Comparison of ENCODE assay signal across 1 cellular context in the genomic region with DNA sequence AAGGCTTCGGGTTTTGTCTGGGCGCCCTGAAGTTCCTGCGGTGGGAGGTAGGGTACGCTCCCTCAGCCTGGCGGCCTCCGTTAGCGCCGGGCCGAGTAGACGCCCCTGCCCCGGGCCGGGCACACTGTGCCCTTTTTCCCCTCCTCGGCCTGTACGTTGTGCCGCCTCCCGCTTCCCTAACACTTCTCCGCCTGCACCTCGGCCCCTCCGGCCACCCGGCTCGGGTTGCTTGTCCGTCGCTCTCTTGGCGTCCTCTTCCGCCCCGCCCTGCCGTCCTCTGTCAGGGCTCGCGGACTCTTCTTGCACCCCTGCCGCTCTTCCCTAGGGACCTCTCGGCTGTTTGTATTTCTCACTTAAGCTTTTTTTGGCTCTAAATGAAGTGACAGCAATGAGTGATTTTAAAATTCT.
TF ChIP-seq lines count a peak whose summit lies in the region.

No MANE protein-coding gene starts in this region.

TF ChIP-seq in K562, 482 proteins besides CTCF, POLR2A, EP300 and RAD21 (continued from another document):
- TF ChIP-seq, protein P1, sequence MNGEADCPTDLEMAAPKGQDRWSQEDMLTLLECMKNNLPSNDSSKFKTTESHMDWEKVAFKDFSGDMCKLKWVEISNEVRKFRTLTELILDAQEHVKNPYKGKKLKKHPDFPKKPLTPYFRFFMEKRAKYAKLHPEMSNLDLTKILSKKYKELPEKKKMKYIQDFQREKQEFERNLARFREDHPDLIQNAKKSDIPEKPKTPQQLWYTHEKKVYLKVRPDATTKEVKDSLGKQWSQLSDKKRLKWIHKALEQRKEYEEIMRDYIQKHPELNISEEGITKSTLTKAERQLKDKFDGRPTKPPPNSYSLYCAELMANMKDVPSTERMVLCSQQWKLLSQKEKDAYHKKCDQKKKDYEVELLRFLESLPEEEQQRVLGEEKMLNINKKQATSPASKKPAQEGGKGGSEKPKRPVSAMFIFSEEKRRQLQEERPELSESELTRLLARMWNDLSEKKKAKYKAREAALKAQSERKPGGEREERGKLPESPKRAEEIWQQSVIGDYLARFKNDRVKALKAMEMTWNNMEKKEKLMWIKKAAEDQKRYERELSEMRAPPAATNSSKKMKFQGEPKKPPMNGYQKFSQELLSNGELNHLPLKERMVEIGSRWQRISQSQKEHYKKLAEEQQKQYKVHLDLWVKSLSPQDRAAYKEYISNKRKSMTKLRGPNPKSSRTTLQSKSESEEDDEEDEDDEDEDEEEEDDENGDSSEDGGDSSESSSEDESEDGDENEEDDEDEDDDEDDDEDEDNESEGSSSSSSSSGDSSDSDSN (IDR thresholded peaks at IDR 0.05; ENCODE audit: borderline replicate concordance in 1 of 2, low read depth in 2 of 2, low read length in 2 of 2): peak; percentile 83 to 87; a peak in 3 of 4 replicates
- TF ChIP-seq, protein P2, sequence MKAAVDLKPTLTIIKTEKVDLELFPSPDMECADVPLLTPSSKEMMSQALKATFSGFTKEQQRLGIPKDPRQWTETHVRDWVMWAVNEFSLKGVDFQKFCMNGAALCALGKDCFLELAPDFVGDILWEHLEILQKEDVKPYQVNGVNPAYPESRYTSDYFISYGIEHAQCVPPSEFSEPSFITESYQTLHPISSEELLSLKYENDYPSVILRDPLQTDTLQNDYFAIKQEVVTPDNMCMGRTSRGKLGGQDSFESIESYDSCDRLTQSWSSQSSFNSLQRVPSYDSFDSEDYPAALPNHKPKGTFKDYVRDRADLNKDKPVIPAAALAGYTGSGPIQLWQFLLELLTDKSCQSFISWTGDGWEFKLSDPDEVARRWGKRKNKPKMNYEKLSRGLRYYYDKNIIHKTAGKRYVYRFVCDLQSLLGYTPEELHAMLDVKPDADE (conservative IDR thresholded peaks at IDR 0.05; ENCODE audit: control insufficient read depth, low read depth, low read length): peak; percentile 39; the same call in 1 of the 2 replicates
- TF ChIP-seq CHD1 (IDR thresholded peaks at IDR 0.05; ENCODE audit: low read length): peak; percentile 49
- no peak for TF ChIP-seq HNRNPL (IDR thresholded peaks at IDR 0.05; ENCODE audit: low read depth, low read length)
- no peak for TF ChIP-seq NR3C1 (CRISPR knock-in tag; IDR thresholded peaks at IDR 0.05)
- no peak for TF ChIP-seq NR2C2 (CRISPR knock-in tag; IDR thresholded peaks at IDR 0.05)
- peak; percentile 4; the same call in 1 of the 2 replicates for TF ChIP-seq NR2C2 (tag; IDR thresholded peaks at IDR 0.05)
- TF ChIP-seq, protein P3, sequence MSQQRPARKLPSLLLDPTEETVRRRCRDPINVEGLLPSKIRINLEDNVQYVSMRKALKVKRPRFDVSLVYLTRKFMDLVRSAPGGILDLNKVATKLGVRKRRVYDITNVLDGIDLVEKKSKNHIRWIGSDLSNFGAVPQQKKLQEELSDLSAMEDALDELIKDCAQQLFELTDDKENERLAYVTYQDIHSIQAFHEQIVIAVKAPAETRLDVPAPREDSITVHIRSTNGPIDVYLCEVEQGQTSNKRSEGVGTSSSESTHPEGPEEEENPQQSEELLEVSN (IDR thresholded peaks at IDR 0.05; ENCODE audit: borderline replicate concordance in 1 of 2, extremely low read depth in 1 of 2, insufficient read depth in 1 of 2, insufficient read length in 1 of 2, low read depth in 1 of 2, low read length in 1 of 2, poor library complexity in 1 of 2, severe bottlenecking in 1 of 2): peak; percentile 7 to 18
- peak; percentile 48 for TF ChIP-seq PHF20 (IDR thresholded peaks at IDR 0.05; ENCODE audit: partially characterized antibody)
- TF ChIP-seq, protein P4, sequence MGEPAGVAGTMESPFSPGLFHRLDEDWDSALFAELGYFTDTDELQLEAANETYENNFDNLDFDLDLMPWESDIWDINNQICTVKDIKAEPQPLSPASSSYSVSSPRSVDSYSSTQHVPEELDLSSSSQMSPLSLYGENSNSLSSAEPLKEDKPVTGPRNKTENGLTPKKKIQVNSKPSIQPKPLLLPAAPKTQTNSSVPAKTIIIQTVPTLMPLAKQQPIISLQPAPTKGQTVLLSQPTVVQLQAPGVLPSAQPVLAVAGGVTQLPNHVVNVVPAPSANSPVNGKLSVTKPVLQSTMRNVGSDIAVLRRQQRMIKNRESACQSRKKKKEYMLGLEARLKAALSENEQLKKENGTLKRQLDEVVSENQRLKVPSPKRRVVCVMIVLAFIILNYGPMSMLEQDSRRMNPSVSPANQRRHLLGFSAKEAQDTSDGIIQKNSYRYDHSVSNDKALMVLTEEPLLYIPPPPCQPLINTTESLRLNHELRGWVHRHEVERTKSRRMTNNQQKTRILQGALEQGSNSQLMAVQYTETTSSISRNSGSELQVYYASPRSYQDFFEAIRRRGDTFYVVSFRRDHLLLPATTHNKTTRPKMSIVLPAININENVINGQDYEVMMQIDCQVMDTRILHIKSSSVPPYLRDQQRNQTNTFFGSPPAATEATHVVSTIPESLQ (CRISPR knock-in tag; IDR thresholded peaks at IDR 0.05): 0 out of 2 replicates have a peak, but pooled peaks have one; percentile 6
- TF ChIP-seq HMGN3 (IDR thresholded peaks at IDR 0.05; ENCODE audit: borderline replicate concordance, extremely low read depth, insufficient read length, low read depth, low read length): peak; percentile 23
- 0 out of 2 replicates have a peak, but pooled peaks have one; percentile 2 for TF ChIP-seq ZNF316 (IDR thresholded peaks at IDR 0.05)
- TF ChIP-seq SMC3 (conservative IDR thresholded peaks at IDR 0.05; ENCODE audit: insufficient read depth, low read depth, low read length): no peak
- no peak for TF ChIP-seq ZNF507 (tag; conservative IDR thresholded peaks at IDR 0.05)
- 0 out of 2 replicates have a peak, but pooled peaks have one; percentile 62 for TF ChIP-seq GATAD2A (IDR thresholded peaks at IDR 0.05)
- no peak for TF ChIP-seq TAL1 (IDR thresholded peaks at IDR 0.05)
- TF ChIP-seq, protein P5, sequence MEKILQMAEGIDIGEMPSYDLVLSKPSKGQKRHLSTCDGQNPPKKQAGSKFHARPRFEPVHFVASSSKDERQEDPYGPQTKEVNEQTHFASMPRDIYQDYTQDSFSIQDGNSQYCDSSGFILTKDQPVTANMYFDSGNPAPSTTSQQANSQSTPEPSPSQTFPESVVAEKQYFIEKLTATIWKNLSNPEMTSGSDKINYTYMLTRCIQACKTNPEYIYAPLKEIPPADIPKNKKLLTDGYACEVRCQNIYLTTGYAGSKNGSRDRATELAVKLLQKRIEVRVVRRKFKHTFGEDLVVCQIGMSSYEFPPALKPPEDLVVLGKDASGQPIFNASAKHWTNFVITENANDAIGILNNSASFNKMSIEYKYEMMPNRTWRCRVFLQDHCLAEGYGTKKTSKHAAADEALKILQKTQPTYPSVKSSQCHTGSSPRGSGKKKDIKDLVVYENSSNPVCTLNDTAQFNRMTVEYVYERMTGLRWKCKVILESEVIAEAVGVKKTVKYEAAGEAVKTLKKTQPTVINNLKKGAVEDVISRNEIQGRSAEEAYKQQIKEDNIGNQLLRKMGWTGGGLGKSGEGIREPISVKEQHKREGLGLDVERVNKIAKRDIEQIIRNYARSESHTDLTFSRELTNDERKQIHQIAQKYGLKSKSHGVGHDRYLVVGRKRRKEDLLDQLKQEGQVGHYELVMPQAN (IDR thresholded peaks at IDR 0.05; ENCODE audit: borderline replicate concordance): no peak; the same call in 1 of the 2 replicates
- TF ChIP-seq NR1H2 (CRISPR knock-in tag; IDR thresholded peaks at IDR 0.05): peak; percentile 20; the same call in 1 of the 2 replicates
